Comparison of ENCODE assay signal across 1 cellular context in the genomic region with DNA sequence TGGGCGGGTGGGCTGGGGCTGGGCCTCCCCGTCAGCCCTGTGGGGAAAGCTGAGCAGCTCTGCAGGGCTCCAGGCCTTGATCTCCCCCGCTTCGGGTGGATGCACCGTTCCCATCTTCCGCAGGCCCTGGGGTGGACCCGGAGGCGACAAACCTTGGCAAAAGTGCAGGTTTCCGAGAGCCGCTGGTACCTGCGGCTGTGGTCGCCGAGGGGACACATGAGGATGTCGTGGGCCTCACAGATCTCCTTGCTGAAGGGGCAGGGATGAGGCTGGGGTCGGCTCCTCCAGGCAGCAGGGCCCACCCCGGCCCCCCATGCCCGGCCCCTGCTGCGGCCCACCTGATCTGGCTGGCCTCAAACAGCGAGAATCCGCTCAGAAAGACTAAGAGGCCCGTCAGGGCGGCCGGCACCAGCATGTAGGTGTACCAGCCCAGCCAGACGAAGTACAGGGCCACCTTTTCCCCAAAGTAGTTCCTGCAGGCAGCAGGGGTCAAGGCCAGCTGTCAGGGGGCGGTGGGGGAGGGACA.
TF ChIP-seq lines count a peak whose summit lies in the region.

No MANE protein-coding gene starts in this region.

TF ChIP-seq in WTC11, 78 proteins besides CTCF, POLR2A, EP300 and RAD21 (continued from another document):
- no peak for TF ChIP-seq ZNF281 (CRISPR knock-in tag; IDR thresholded peaks at IDR 0.05)
- TF ChIP-seq FOXJ3 (CRISPR knock-in tag; IDR thresholded peaks at IDR 0.05; ENCODE audit: borderline replicate concordance): no peak
- TF ChIP-seq NFE2L1 (CRISPR knock-in tag; IDR thresholded peaks at IDR 0.05): no peak
- TF ChIP-seq ZNF416 (CRISPR knock-in tag; IDR thresholded peaks at IDR 0.05): no peak
- no peak for TF ChIP-seq ARID4B (CRISPR knock-in tag; IDR thresholded peaks at IDR 0.05; ENCODE audit: borderline replicate concordance)
- no peak for TF ChIP-seq IRF2 (CRISPR knock-in tag; IDR thresholded peaks at IDR 0.05; ENCODE audit: borderline replicate concordance, low read depth)
- no peak for TF ChIP-seq NFYB (CRISPR knock-in tag; conservative IDR thresholded peaks at IDR 0.05; ENCODE audit: low read depth)
- no peak for TF ChIP-seq MYBL2 (CRISPR knock-in tag; IDR thresholded peaks at IDR 0.05)
- no peak for TF ChIP-seq ATF1 (CRISPR knock-in tag; IDR thresholded peaks at IDR 0.05)
- TF ChIP-seq MXD4 (CRISPR knock-in tag; IDR thresholded peaks at IDR 0.05; ENCODE audit: borderline replicate concordance): no peak
- TF ChIP-seq FOXP4 (CRISPR knock-in tag; IDR thresholded peaks at IDR 0.05): no peak
